Comparison of ENCODE assay signal across 15 cellular contexts in the genomic region with DNA sequence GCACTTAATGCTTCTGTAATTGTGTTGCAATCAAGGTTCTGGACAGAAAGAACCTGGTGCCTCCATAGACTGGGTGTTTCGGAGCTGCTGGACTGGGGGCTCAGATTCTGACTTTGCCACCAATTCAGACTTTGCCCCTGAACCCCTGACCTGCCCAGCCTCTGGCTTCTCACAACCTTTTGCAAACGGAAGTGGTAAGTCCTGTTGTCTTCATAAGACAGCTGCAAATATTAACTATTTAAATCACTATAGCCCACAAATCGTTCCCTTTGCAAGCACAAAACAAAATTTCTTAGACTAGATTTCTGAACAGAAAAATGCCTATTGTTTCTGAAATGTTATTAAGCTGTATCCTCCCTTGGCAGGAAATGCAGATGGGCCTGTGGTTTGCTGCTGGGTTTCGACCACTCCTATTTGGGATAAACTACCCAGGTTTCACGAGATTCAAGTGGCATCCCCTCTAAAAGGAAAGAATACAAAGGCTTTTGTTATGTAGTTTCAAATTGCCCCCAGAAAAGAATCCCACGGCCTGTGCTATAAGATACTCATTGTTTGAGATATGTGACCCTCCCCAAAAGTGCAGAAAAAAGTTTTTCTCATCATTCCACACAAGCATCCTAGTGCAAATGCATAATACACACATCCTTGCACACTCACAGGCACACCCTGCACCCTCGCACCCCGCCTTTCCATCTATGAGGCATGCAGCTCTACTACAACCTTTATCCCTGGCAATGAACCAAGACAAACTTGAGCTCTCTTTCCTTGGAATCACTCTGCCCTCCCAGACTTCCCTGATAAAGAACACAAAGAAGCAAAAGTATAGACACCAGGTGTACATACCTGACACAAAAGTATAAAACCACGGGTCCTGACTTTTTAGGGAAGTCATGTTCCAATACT.
A peak's percentile ranks its signal among the peaks of the same experiment; 100 is the strongest.
DNase-seq lines count a peak whose midpoint lies in the region; ATAC-seq and TF ChIP-seq lines count a peak whose summit lies in the region.
"Had no signal": no experiment of that assay in that cellular context is flagged by ENCODE, and none has a peak within 500 bp of the region (broad histone marks: within the 10 kb centered on the region; RNA-seq: fewer than 3 reads in every experiment).

No MANE protein-coding gene starts in this region.

- intact Hi-C loops in activated CD4-positive, alpha-beta T cell treated with anti-CD3 and anti-CD28 coated beads, Interleukin-2, amount 10 ng/mL, durations not matched to agents 24 days and 14 days (cut with micrococcal nuclease): no loop called here

- H3K4ac ChIP-seq in mesendoderm (ENCODE audit: low read depth, low read length): no peak overlapping the region
- no peak overlapping the region for H3K4ac ChIP-seq in mesenchymal stem cell (ENCODE audit: low read depth in 1 of 2, low read length in 2 of 2)

- peak overlapping the region; percentile 19 for H3K27ac Mint-ChIP-seq in activated CD4-positive, alpha-beta T cell treated with anti-CD3 and anti-CD28 coated beads, Interleukin-2, amount 10 ng/mL, durations not matched to agents 24 days and 14 days
- H3K27ac Mint-ChIP-seq: activated naive CD4-positive, alpha-beta T cell treated with anti-CD3 and anti-CD28 coated beads, Interleukin-2, amount 50 U/mL, for 72 hours; memory B cell had no signal

- H3K27me3 Mint-ChIP-seq in activated CD4-positive, alpha-beta T cell treated with anti-CD3 and anti-CD28 coated beads, Interleukin-2, amount 10 ng/mL, durations not matched to agents 24 days and 14 days: no peaks in the 10 kb centered on the region
- H3K27me3 Mint-ChIP-seq: memory B cell had no signal

- peak; percentile 62 for DNase-seq in activated CD4-positive, alpha-beta T cell treated with anti-CD3 and anti-CD28 coated beads, Interleukin-2, amount 10 ng/mL, durations not matched to agents 24 days and 14 days
- DNase-seq in activated CD4-positive, alpha-beta T cell treated with anti-CD3 and anti-CD28 coated beads for 48 hours: no peak
- no peak for DNase-seq in mesendoderm
- no peak for DNase-seq in NCI-H1436 (lab: John Stamatoyannopoulos, UW)
- DNase-seq in NCI-H2227 (lab: John Stamatoyannopoulos, UW; ENCODE audit: unreplicated experiment): no peak
- no peak for DNase-seq in mesenchymal stem cell
- DNase-seq: 8988T; activated CD4-positive, alpha-beta T cell treated with anti-CD3 and anti-CD28 coated beads for 4 hours; H7; KBM-7 had no signal

- no CpG with 5 or more reads among the region's 9 CpGs for WGBS in mesendoderm (ENCODE audit: extremely low coverage, insufficient coverage, low lambda C conversion rate)
- WGBS in mesenchymal stem cell: 99% methylated on average over 8 of the region's 9 CpGs

- H2BK12ac ChIP-seq in mesenchymal stem cell (ENCODE audit: low read length in 2 of 2): peak overlapping the region in 1 of 2 experiments; percentile 24

- H3K4me2 ChIP-seq in SU-DHL-6 (ENCODE audit: low read depth, low read length, poor library complexity, severe bottlenecking): peak overlapping the region; percentile 9
- no peak overlapping the region for H3K4me2 ChIP-seq in mesendoderm (ENCODE audit: low read length)
- no peak overlapping the region for H3K4me2 ChIP-seq in mesenchymal stem cell (ENCODE audit: low read length, poor library complexity, severe bottlenecking)

- peaks cover 24% of the 10 kb centered on the region for H3K4me1 Mint-ChIP-seq in activated CD4-positive, alpha-beta T cell treated with anti-CD3 and anti-CD28 coated beads, Interleukin-2, amount 10 ng/mL, durations not matched to agents 24 days and 14 days

- H2BK15ac ChIP-seq in mesendoderm (replicated peaks; ENCODE audit: low read depth): no peak overlapping the region
- H2BK15ac ChIP-seq in mesenchymal stem cell (ENCODE audit: low read depth, poor library complexity, severe bottlenecking): no peak overlapping the region

- H3K79me2 ChIP-seq in SU-DHL-6 (ENCODE audit: insufficient read depth, low read length) (no peaks in the 10 kb centered on the region), mesendoderm (ENCODE audit: control insufficient read depth, insufficient read depth, low read length) (no peaks in the 10 kb centered on the region)

- H3K9me2 ChIP-seq in SU-DHL-6 (replicated peaks; ENCODE audit: insufficient read depth, low read length): no peaks in the 10 kb centered on the region

- H3K23ac ChIP-seq in mesendoderm (ENCODE audit: low read length) (no peak overlapping the region), mesenchymal stem cell (ENCODE audit: low read length in 2 of 2) (no peak overlapping the region)

- ATAC-seq in GM21825 (IDR thresholded peaks at IDR 0.05; ENCODE audit: unreplicated experiment): peak; percentile 51
- ATAC-seq: activated naive CD4-positive, alpha-beta T cell treated with anti-CD3 and anti-CD28 coated beads, Interleukin-2, amount 50 U/mL, for 72 hours had no signal

- H2BK5ac ChIP-seq in mesendoderm (ENCODE audit: low read length) (no peak overlapping the region), mesenchymal stem cell (ENCODE audit: low read depth, low read length, poor library complexity, severe bottlenecking) (no peak overlapping the region)

- peak overlapping the region; percentile 42 for H3K56ac ChIP-seq in mesendoderm (ENCODE audit: low read length)

- no peak for TF ChIP-seq CTCF in SU-DHL-6 (IDR thresholded peaks at IDR 0.05; ENCODE audit: insufficient read depth, low read length, poor library complexity, severe bottlenecking)

- H3K9me3 ChIP-seq in SU-DHL-6 (ENCODE audit: insufficient read depth, low read length) (no peaks in the 10 kb centered on the region), mesenchymal stem cell (ENCODE audit: control insufficient read depth, low read length) (no peaks in the 10 kb centered on the region)

- no peaks in the 10 kb centered on the region for H4K20me1 ChIP-seq in SU-DHL-6 (ENCODE audit: low read depth, low read length)

- no peaks in the 10 kb centered on the region for H3K79me1 ChIP-seq in mesendoderm (ENCODE audit: low read length)
- H3K79me1 ChIP-seq in mesenchymal stem cell (replicated peaks; ENCODE audit: low read length, poor library complexity, severe bottlenecking): peaks cover 4% of the 10 kb centered on the region

- H4K91ac ChIP-seq in mesenchymal stem cell (ENCODE audit: low read length): no peak overlapping the region

- H3K36me3 ChIP-seq in SU-DHL-6 (ENCODE audit: low read length) (no peaks in the 10 kb centered on the region), mesendoderm (ENCODE audit: control insufficient read depth, insufficient read depth, low read length) (peaks cover 4% of the 10 kb centered on the region), mesenchymal stem cell (ENCODE audit: control insufficient read depth in 1 of 2, insufficient read depth in 2 of 2, low read depth in 1 of 2, low read length in 2 of 2) (peaks cover 26 to 32% of the 10 kb centered on the region in 2 experiments)

- no peak overlapping the region for H3K27ac ChIP-seq in SU-DHL-6 (ENCODE audit: low read depth, low read length)
- H3K27ac ChIP-seq in mesendoderm (ENCODE audit: low read depth, low read length): no peak overlapping the region
- H3K27ac ChIP-seq in mesenchymal stem cell (ENCODE audit: low read length, poor library complexity, severe bottlenecking): no peak overlapping the region
- H3K27ac ChIP-seq: SK-N-MC had no signal

- no peak overlapping the region for H3K18ac ChIP-seq in mesendoderm (ENCODE audit: low read length)
- no peak overlapping the region for H3K18ac ChIP-seq in mesenchymal stem cell (ENCODE audit: low read depth in 1 of 2, low read length in 2 of 2)

- no peak overlapping the region for H2BK120ac ChIP-seq in mesendoderm (ENCODE audit: low read depth, low read length)
- no peak overlapping the region for H2BK120ac ChIP-seq in mesenchymal stem cell (ENCODE audit: low read depth, low read length)

- no peaks in the 10 kb centered on the region for H3K9me3 Mint-ChIP-seq in activated CD4-positive, alpha-beta T cell treated with anti-CD3 and anti-CD28 coated beads, Interleukin-2, amount 10 ng/mL, durations not matched to agents 24 days and 14 days
- H3K9me3 Mint-ChIP-seq: activated naive CD4-positive, alpha-beta T cell treated with anti-CD3 and anti-CD28 coated beads, Interleukin-2, amount 50 U/mL, for 72 hours; memory B cell had no signal

- no peak overlapping the region for H2AFZ ChIP-seq in SU-DHL-6 (ENCODE audit: low read depth, low read length, severe bottlenecking)
- no peak overlapping the region for H2AFZ ChIP-seq in mesenchymal stem cell (ENCODE audit: low read depth, low read length)

- no peak overlapping the region for H3K9ac ChIP-seq in SU-DHL-6 (ENCODE audit: low read length)
- no peak overlapping the region for H3K9ac ChIP-seq in mesendoderm (ENCODE audit: low read length)
- H3K9ac ChIP-seq in mesenchymal stem cell (ENCODE audit: low read length): no peak overlapping the region

- H3K27me3 ChIP-seq in SU-DHL-6 (ENCODE audit: low read length) (no peaks in the 10 kb centered on the region), mesendoderm (ENCODE audit: insufficient read depth, low read length, poor library complexity) (no peaks in the 10 kb centered on the region), mesenchymal stem cell (ENCODE audit: control insufficient read depth in 1 of 2, insufficient read depth in 1 of 2, low read length in 2 of 2) (no peaks in the 10 kb centered on the region)

- no peaks in the 10 kb centered on the region for H3K36me3 Mint-ChIP-seq in activated CD4-positive, alpha-beta T cell treated with anti-CD3 and anti-CD28 coated beads, Interleukin-2, amount 10 ng/mL, durations not matched to agents 24 days and 14 days (ENCODE audit: low read depth)
- H3K36me3 Mint-ChIP-seq: activated naive CD4-positive, alpha-beta T cell treated with anti-CD3 and anti-CD28 coated beads, Interleukin-2, amount 50 U/mL, for 72 hours; memory B cell had no signal

- no peak overlapping the region for H3K4me3 ChIP-seq in SU-DHL-6 (ENCODE audit: insufficient read depth, low read length, poor library complexity, severe bottlenecking)
- no peak overlapping the region for H3K4me3 ChIP-seq in mesendoderm (ENCODE audit: low read length)
- H3K4me3 ChIP-seq in mesenchymal stem cell (ENCODE audit: insufficient read depth in 1 of 2, low read depth in 1 of 2, low read length in 2 of 2): no peak overlapping the region
- H3K4me3 ChIP-seq: SK-N-MC had no signal

- no peak overlapping the region for H4K5ac ChIP-seq in mesendoderm (ENCODE audit: low read length)

- H3K4me3 Mint-ChIP-seq in activated CD4-positive, alpha-beta T cell treated with anti-CD3 and anti-CD28 coated beads, Interleukin-2, amount 10 ng/mL, durations not matched to agents 24 days and 14 days: peak overlapping the region; percentile 6
- H3K4me3 Mint-ChIP-seq: memory B cell had no signal

- H3K4me1 ChIP-seq in mesendoderm (ENCODE audit: control insufficient read depth, low read depth, low read length) (no peaks in the 10 kb centered on the region), mesenchymal stem cell (ENCODE audit: control insufficient read depth, insufficient read depth, low read depth, low read length) (peaks cover 3% of the 10 kb centered on the region)

- no peak overlapping the region for H3K14ac ChIP-seq in mesenchymal stem cell (ENCODE audit: low read length in 2 of 2)

- H3F3A ChIP-seq in SU-DHL-6 (ENCODE audit: insufficient read depth): no peaks in the 10 kb centered on the region

- H2AK5ac ChIP-seq in mesendoderm (ENCODE audit: low read length): no peak overlapping the region
- H2AK5ac ChIP-seq in mesenchymal stem cell (ENCODE audit: low read length, severe bottlenecking): no peak overlapping the region

- no peak overlapping the region for H4K8ac ChIP-seq in mesendoderm (ENCODE audit: low read depth, low read length)
- no peak overlapping the region for H4K8ac ChIP-seq in mesenchymal stem cell (ENCODE audit: low read length)
